In the genomic region with DNA sequence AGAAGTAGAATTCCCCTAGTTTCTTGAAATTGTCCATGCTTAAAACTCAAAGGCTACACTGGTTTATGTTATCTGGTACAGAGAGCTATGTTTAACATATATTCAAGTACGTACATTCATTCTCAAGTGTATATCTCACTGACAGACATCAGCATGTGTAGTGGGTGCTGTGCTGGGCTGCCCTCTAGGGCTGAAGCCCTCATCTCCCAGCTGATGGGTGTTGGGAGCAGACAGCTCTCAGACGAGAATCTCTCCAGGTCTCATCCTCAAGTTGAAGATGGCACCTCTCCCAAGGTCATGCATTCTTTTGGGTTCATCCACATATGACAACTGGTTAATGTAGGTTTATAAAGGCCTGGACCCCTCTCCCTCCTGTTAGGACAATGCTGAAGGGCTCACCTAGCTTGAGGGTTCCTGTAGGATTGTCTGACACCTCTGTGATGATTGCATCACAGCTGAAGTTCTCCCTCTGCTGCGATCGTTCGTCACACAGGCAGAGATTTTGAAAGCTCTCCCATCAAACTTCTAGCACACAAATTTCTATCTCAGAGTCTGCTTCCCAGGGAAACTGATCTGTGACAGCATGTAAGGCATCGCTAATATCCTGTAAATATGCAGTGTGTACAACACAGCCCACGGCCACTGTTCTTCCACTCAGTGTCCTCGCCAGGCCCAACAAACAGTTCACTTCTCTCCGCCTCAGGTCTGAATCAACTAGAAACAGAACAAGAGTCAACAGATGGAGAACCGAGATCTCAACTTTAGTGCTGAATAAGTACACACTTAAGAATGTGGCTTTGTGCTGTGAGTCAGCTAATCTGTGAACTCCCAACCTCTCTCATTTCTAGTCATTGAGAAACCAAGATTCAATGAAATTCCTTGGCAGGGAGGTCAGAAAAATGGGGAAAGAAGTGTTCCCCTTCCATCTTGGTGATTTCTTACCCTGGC, we compare ENCODE assay signal across 11 cellular contexts. TPM values are rescaled to one million over a fixed set of nuclear protein-coding genes. Genes with fewer than 3 reads are reported as not detected.
DNase-seq lines count a peak whose midpoint lies in the region; ATAC-seq and TF ChIP-seq lines count a peak whose summit lies in the region.
"Had no signal": no experiment of that assay in that cellular context is flagged by ENCODE, and none has a peak within 500 bp of the region (broad histone marks: within the 10 kb centered on the region; RNA-seq: fewer than 3 reads in every experiment).

No MANE protein-coding gene starts in this region.

- H2AFZ ChIP-seq in mesenchymal stem cell (ENCODE audit: low read depth, low read length), result no peak overlapping the region

- peaks cover 5% of the 10 kb centered on the region for H3K9me3 ChIP-seq in mesenchymal stem cell (ENCODE audit: control insufficient read depth, low read length)

- H3K27ac ChIP-seq in mesenchymal stem cell (ENCODE audit: low read length, poor library complexity, severe bottlenecking), result peak overlapping the region; percentile 36

- ATAC-seq in HG03045 (IDR thresholded peaks at IDR 0.05; ENCODE audit: unreplicated experiment), result peak; percentile 64
- no peak for ATAC-seq in HG03469 (IDR thresholded peaks at IDR 0.05; ENCODE audit: unreplicated experiment)

- no peak overlapping the region for H2BK120ac ChIP-seq in mesenchymal stem cell (ENCODE audit: low read depth, low read length)

- no peak overlapping the region for H2AK5ac ChIP-seq in mesenchymal stem cell (ENCODE audit: low read length, severe bottlenecking)

- H4K8ac ChIP-seq in mesenchymal stem cell (ENCODE audit: low read length), result no peak overlapping the region

- no peak overlapping the region for H3K9ac ChIP-seq in mesenchymal stem cell (ENCODE audit: low read length)

- H2BK15ac ChIP-seq in mesenchymal stem cell (ENCODE audit: low read depth, poor library complexity, severe bottlenecking), result no peak overlapping the region

- H2BK12ac ChIP-seq in mesenchymal stem cell (ENCODE audit: low read length in 2 of 2), result peak overlapping the region in 1 of 2 experiments; percentile 15

- peaks cover 19% of the 10 kb centered on the region for H3K79me1 ChIP-seq in mesenchymal stem cell (replicated peaks; ENCODE audit: low read length, poor library complexity, severe bottlenecking)

- no peak for TF ChIP-seq CTCF in astrocyte of the spinal cord (IDR thresholded peaks at IDR 0.05; ENCODE audit: low read depth, low read length)

- H3K4me3 ChIP-seq in astrocyte of the spinal cord (ENCODE audit: low read depth, low read length) (no peak overlapping the region), mesenchymal stem cell (ENCODE audit: insufficient read depth in 1 of 2, low read depth in 1 of 2, low read length in 2 of 2) (no peak overlapping the region)
- H3K4me3 ChIP-seq: dorsolateral prefrontal cortex had no signal

- no peak overlapping the region for H3K14ac ChIP-seq in mesenchymal stem cell (ENCODE audit: low read length in 2 of 2)

- H3K36me3 ChIP-seq in mesenchymal stem cell (ENCODE audit: control insufficient read depth in 1 of 2, insufficient read depth in 2 of 2, low read depth in 1 of 2, low read length in 2 of 2), result peaks cover 14 to 41% of the 10 kb centered on the region in 2 experiments

- H3K4me2 ChIP-seq in mesenchymal stem cell (ENCODE audit: low read length, poor library complexity, severe bottlenecking), result no peak overlapping the region

- 79% methylated on average over 7 of the region's 10 CpGs for WGBS in mesenchymal stem cell

- H4K91ac ChIP-seq in mesenchymal stem cell (ENCODE audit: low read length), result no peak overlapping the region

- H3K4ac ChIP-seq in mesenchymal stem cell (ENCODE audit: low read depth in 1 of 2, low read length in 2 of 2), result no peak overlapping the region

- H3K27me3 ChIP-seq in mesenchymal stem cell (ENCODE audit: control insufficient read depth in 1 of 2, insufficient read depth in 1 of 2, low read length in 2 of 2), result no peaks in the 10 kb centered on the region
- H3K27me3 ChIP-seq: dorsolateral prefrontal cortex had no signal

- DNase-seq in Caki2 (ENCODE audit: low read depth) (peak; percentile 34), astrocyte of the spinal cord (ENCODE audit: low read depth, low spot score) (peak; percentile 88), mesenchymal stem cell (peak; percentile 85), KG1 (lab: John Stamatoyannopoulos, UW) (no peak)
- DNase-seq in activated naive CD4-positive, alpha-beta T cell treated with anti-CD3 and anti-CD28 coated beads, Interleukin-2, amount 50 U/mL, for 16 hours, result no peak
- DNase-seq in activated CD4-positive, alpha-beta T cell treated with anti-CD3 and anti-CD28 coated beads, Interleukin-2, amount 50 U/mL, for 4 hours, result no peak
- DNase-seq: activated CD4-positive, alpha-beta T cell treated with anti-CD3 and anti-CD28 coated beads for 48 hours; dorsolateral prefrontal cortex; NCI-H2029 had no signal

- no peak overlapping the region for H2BK5ac ChIP-seq in mesenchymal stem cell (ENCODE audit: low read depth, low read length, poor library complexity, severe bottlenecking)

- no peak overlapping the region for H3K18ac ChIP-seq in mesenchymal stem cell (ENCODE audit: low read depth in 1 of 2, low read length in 2 of 2)

- no peak overlapping the region for H3K23ac ChIP-seq in mesenchymal stem cell (ENCODE audit: low read length in 2 of 2)

- peaks cover 4% of the 10 kb centered on the region for H3K4me1 ChIP-seq in mesenchymal stem cell (ENCODE audit: control insufficient read depth, insufficient read depth, low read depth, low read length)

- in situ Hi-C loops in Caki2 (cut with HindIII; ENCODE audit: low pct_unique_long_range_greater_than_20kb, low sequenced_read_pairs) (no loop called here), astrocyte of the spinal cord (cut with HindIII; ENCODE audit: low sequenced_read_pairs) (no loop called here)

RNA-seq across cellular contexts. Expression of gene PREP, which starts 43.2 kb away (rescaled TPM):
- total RNA-seq in Caki2 (2014; rRNA removed; shearing (Covaris generic); ENCODE audit: low replicate concordance), result 21.5 and 29.4 TPM in 2 replicates
- polyA plus RNA-seq in mesenchymal stem cell (2013, experiment 1 of 2), result 26.7 TPM
- polyA plus RNA-seq in mesenchymal stem cell (2013, experiment 2 of 2), result 27.1 TPM

Comparison
In these comparisons a context has a peak if more than half of its experiments do, and no peak if none do; other contexts are left out.
1. DNase-seq: peak in Caki2 (single experiment), astrocyte of the spinal cord (single experiment) and mesenchymal stem cell (single experiment); none in KG1 (single experiment), activated naive CD4-positive, alpha-beta T cell treated with anti-CD3 and anti-CD28 coated beads, Interleukin-2, amount 50 U/mL, for 16 hours (single experiment) and activated CD4-positive, alpha-beta T cell treated with anti-CD3 and anti-CD28 coated beads, Interleukin-2, amount 50 U/mL, for 4 hours (0 of 2).